Comparison of ENCODE assay signal across 1 cellular context in the genomic region with DNA sequence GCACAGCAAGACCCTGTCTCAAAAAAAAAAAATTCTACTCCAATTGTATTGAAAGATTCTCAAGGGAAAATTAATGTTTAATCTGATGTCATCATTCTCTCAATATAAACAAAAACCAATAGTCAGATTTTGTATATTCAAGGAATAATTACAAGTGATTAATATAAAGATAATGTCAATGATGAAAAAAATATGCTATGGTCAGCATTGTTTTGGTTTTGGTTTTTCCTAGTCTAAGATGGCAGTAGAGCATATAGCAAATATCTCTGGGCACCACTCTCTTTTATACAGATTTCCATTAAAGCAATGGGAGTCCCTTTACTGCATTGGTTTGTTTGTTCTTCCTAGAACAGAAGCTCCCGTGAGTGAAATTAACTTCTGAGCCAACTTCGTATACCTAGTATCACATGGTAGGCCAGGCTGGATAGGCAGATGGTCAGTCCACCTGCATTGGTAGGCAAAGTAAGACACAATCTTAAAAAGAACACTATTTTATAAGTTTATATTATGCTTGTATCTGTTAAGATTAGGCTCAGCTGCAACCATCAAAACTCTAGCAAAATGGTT.
TF ChIP-seq lines count a peak whose summit lies in the region.

No MANE protein-coding gene starts in this region.

TF ChIP-seq in K562, 482 proteins besides CTCF, POLR2A, EP300 and RAD21:
- TF ChIP-seq ZNF316 (IDR thresholded peaks at IDR 0.05) (peak; percentile 91), EZH2 (IDR thresholded peaks at IDR 0.05; ENCODE audit: borderline replicate concordance, low read depth, low read length) (no peak), ETS1 (conservative IDR thresholded peaks at IDR 0.05; ENCODE audit: control insufficient read depth, low read depth, low read length) (no peak), KLF1 (tag; IDR thresholded peaks at IDR 0.05) (no peak), MAFG (tag; conservative IDR thresholded peaks at IDR 0.05) (peak; percentile 65), MAFK (IDR thresholded peaks at IDR 0.05; ENCODE audit: low read length) (peak; percentile 86), VEZF1 (CRISPR knock-in tag; IDR thresholded peaks at IDR 0.05) (0 out of 2 replicates have a peak, but pooled peaks have one; percentile 9), C11orf30 (IDR thresholded peaks at IDR 0.05; ENCODE audit: low read depth) (peak; percentile 73), MAFF (IDR thresholded peaks at IDR 0.05; ENCODE audit: low read length) (peak; percentile 77)
